Comparison of ENCODE assay signal across 12 cellular contexts in genomic region chr7:30206466-30206865, GRCh38.
DNase-seq lines count a peak whose midpoint lies in the region; FAIRE-seq and TF ChIP-seq lines count a peak whose summit lies in the region.
"Had no signal": no experiment of that assay in that cellular context is flagged by ENCODE, and none has a peak within 500 bp of the region (broad histone marks: within the 10 kb centered on the region; RNA-seq: fewer than 3 reads in every experiment).

No MANE protein-coding gene starts in this region.

- H3K27ac Mint-ChIP-seq in immature natural killer cell (no peak overlapping the region), osteocyte (ENCODE audit: unreplicated experiment) (no peak overlapping the region)
- H3K27ac Mint-ChIP-seq: T-helper 1 cell treated with Interleukin-12 subunit alpha and Interleukin-12 subunit beta and Interleukin-4 antibody, amounts not matched to agents 30 μg/mL and 1 μg/mL, for 36 hours had no signal

- H3K4me3 Mint-ChIP-seq in immature natural killer cell: no peak overlapping the region
- H3K4me3 Mint-ChIP-seq in osteocyte (ENCODE audit: unreplicated experiment): no peak overlapping the region
- H3K4me3 Mint-ChIP-seq: T-helper 1 cell treated with Interleukin-12 subunit alpha and Interleukin-12 subunit beta and Interleukin-4 antibody, amounts not matched to agents 30 μg/mL and 1 μg/mL, for 36 hours had no signal

- no peak for FAIRE-seq in HTR-8/SVneo (lab: Jason Lieb, UNC)
- FAIRE-seq: islet of Langerhans had no signal

- H3K4me3 ChIP-seq in WERI-Rb-1 (ENCODE audit: low read depth, low read length) (peak overlapping the region; percentile 27), spleen (no peak overlapping the region)
- H3K4me3 ChIP-seq: prostate gland had no signal

- TF ChIP-seq CTCF in WERI-Rb-1 (IDR thresholded peaks at IDR 0.05; ENCODE audit: low read depth, low read length): no peak
- TF ChIP-seq CTCF in spleen (IDR thresholded peaks at IDR 0.05 in 8 of 11, conservative IDR thresholded peaks at IDR 0.05 in 3 of 11): no peak
- TF ChIP-seq CTCF in osteocyte (IDR thresholded peaks at IDR 0.05): no peak

- no peak for TF ChIP-seq POLR2A in spleen (IDR thresholded peaks at IDR 0.05)

- H3K9me3 Mint-ChIP-seq in immature natural killer cell: no peaks in the 10 kb centered on the region
- no peaks in the 10 kb centered on the region for H3K9me3 Mint-ChIP-seq in osteocyte (ENCODE audit: unreplicated experiment)
- H3K9me3 Mint-ChIP-seq: T-helper 1 cell treated with Interleukin-12 subunit alpha and Interleukin-12 subunit beta and Interleukin-4 antibody, amounts not matched to agents 30 μg/mL and 1 μg/mL, for 36 hours had no signal

- H3K4me1 Mint-ChIP-seq in immature natural killer cell: no peaks in the 10 kb centered on the region
- H3K4me1 Mint-ChIP-seq in osteocyte (ENCODE audit: unreplicated experiment): no peaks in the 10 kb centered on the region

- H3K36me3 ChIP-seq in WERI-Rb-1 (no peaks in the 10 kb centered on the region), spleen (no peaks in the 10 kb centered on the region)
- H3K36me3 ChIP-seq: prostate gland had no signal

- H3K27ac ChIP-seq in WERI-Rb-1: peak overlapping the region; percentile 27
- H3K27ac ChIP-seq in spleen: no peak overlapping the region
- H3K27ac ChIP-seq: prostate gland had no signal

- DNase-seq in A172 (ENCODE audit: low spot score) (peak; percentile 97), HTR-8/SVneo (ENCODE audit: insufficient read length, low spot score) (peak; percentile 33), WERI-Rb-1 (peak; percentile 30), iPS-NIHi11 (ENCODE audit: low spot score) (peak; percentile 42), immature natural killer cell (no peak), spleen (no peak), osteocyte (ENCODE audit: extremely low spot score, unreplicated experiment) (no peak)
- DNase-seq in activated CD4-positive, alpha-beta T cell treated with anti-CD3 and anti-CD28 coated beads, Interleukin-2, amount 50 U/mL, for 1 hour: no peak
- DNase-seq: NCI-H1436 treated with DMSO at 0.1 percent for 48 hours had no signal

- H3K27me3 ChIP-seq in WERI-Rb-1 (ENCODE audit: insufficient read depth, low read depth, severe bottlenecking) (no peaks in the 10 kb centered on the region), spleen (replicated peaks in 1 of 7) (no peaks in the 10 kb centered on the region)

- H3K27me3 Mint-ChIP-seq in immature natural killer cell (ENCODE audit: low read depth in 3 of 3): no peaks in the 10 kb centered on the region
- peaks cover 16% of the 10 kb centered on the region for H3K27me3 Mint-ChIP-seq in osteocyte (ENCODE audit: unreplicated experiment)

- peaks cover 0 to 7% (median 4%) of the 10 kb centered on the region in 6 donors for H3K4me1 ChIP-seq in spleen
- H3K4me1 ChIP-seq: prostate gland had no signal

- 73 to 92% (median 85%) methylated on average over 6 of the region's 6 CpGs for WGBS in spleen, 5 donors

- intact Hi-C loops in spleen (cut with DNase I; ENCODE audit: low total_unique reads): no loop called here

- no peaks in the 10 kb centered on the region for H3K9me3 ChIP-seq in WERI-Rb-1 (ENCODE audit: severe bottlenecking)
- H3K9me3 ChIP-seq in spleen: no peaks in the 10 kb centered on the region
- H3K9me3 ChIP-seq: prostate gland had no signal

- H3K36me3 Mint-ChIP-seq in immature natural killer cell: no peaks in the 10 kb centered on the region
- no peaks in the 10 kb centered on the region for H3K36me3 Mint-ChIP-seq in osteocyte (ENCODE audit: unreplicated experiment)

Comparison
In these comparisons a context has a peak if more than half of its experiments do, and no peak if none do; other contexts are left out.
1. DNase-seq: peak in A172 (single experiment), HTR-8/SVneo (single experiment), WERI-Rb-1 (single experiment) and iPS-NIHi11 (single experiment); none in immature natural killer cell (0 of 3), spleen (single experiment), osteocyte (single experiment) and activated CD4-positive, alpha-beta T cell treated with anti-CD3 and anti-CD28 coated beads, Interleukin-2, amount 50 U/mL, for 1 hour (single experiment).